Comparison of ENCODE assay signal across 22 cellular contexts in the genomic region with DNA sequence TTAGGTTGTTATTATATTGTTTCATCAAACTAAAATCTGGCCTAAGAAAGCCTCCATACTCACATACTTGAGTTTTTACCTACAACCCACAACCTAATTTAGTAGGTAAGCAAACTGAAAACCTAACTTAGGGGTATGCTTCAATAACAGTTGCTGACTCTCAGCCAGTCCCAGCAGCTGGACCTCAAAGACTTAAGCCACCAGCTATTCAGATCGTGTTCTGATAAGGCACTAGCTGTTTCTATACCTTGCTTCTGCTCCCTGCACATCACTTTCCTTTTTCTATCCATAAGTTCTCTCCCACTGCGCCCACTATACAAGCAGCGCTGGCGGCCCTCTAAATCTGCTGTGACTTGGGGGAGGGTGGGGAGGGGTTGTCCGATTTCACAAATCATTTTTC.
"Had no signal": no experiment of that assay in that cellular context is flagged by ENCODE, and none has a peak within 500 bp of the region (broad histone marks: within the 10 kb centered on the region; RNA-seq: fewer than 3 reads in every experiment).

No MANE protein-coding gene starts in this region.

- DNase-seq: dermis blood vessel endothelial cell; dorsolateral prefrontal cortex; effector CD4-positive, alpha-beta T cell; effector memory CD4-positive, alpha-beta T cell; foreskin keratinocyte; heart left ventricle; hypothalamus; immature natural killer cell; islet precursor cell; kidney; kidney glomerular epithelial cell; left colon; left ventricle myocardium superior; lower lobe of right lung; mesenchymal stem cell; midbrain; naive thymus-derived CD4-positive, alpha-beta T cell had no signal

- H3K27me3 ChIP-seq: dorsolateral prefrontal cortex, esophagus muscularis mucosa, foreskin keratinocyte, gastroesophageal sphincter, heart left ventricle, hepatocyte had no signal

- H3K36me3 ChIP-seq: esophagus muscularis mucosa, heart left ventricle, lower lobe of right lung had no signal

- H3K9me3 ChIP-seq: esophagus muscularis mucosa, gastroesophageal sphincter, heart left ventricle, lower lobe of right lung had no signal

- ATAC-seq: foreskin keratinocyte; gastroesophageal sphincter; heart left ventricle; left colon; left lobe of liver; left ventricle myocardium superior; lower lobe of right lung; naive thymus-derived CD4-positive, alpha-beta T cell had no signal

- H3K4me3 ChIP-seq: coronary artery, dorsolateral prefrontal cortex, esophagus muscularis mucosa, gastroesophageal sphincter, heart left ventricle, hepatocyte, lower lobe of right lung had no signal

- H3K4me1 ChIP-seq: esophagus muscularis mucosa, foreskin keratinocyte, gastroesophageal sphincter, heart left ventricle, lower lobe of right lung had no signal

- H3K27ac ChIP-seq: coronary artery, dorsolateral prefrontal cortex, esophagus muscularis mucosa, foreskin keratinocyte, gastroesophageal sphincter, heart left ventricle, hepatocyte, lower lobe of right lung had no signal
